Comparison of ENCODE assay signal across 8 cellular contexts in the genomic region with DNA sequence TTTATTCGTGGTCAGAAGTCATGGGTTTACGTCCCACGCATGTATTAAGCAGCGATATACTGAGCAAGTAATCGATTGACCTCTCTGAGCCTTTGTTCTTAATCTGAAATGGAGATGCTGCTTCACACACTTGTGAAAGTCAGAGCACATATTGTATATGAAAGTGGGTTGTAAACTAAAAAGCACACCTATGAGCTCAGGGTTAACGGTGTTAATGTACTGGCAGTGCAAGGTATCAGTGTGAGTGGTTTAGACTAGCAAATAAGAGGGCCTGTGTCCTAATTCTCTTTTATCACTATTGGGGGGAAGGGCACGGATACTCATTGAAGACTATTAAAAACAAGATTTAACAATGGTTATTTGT. TPM values are rescaled to one million over a fixed set of nuclear protein-coding genes. Genes with fewer than 3 reads are reported as not detected.
DNase-seq lines count a peak whose midpoint lies in the region; ATAC-seq and TF ChIP-seq lines count a peak whose summit lies in the region.

No MANE protein-coding gene starts in this region.

- intact Hi-C loops in activated naive CD4-positive, alpha-beta T cell treated with anti-CD3 and anti-CD28 coated beads for 36 hours (cut with micrococcal nuclease) = loop anchor here (5.0 kb wide), 1 partner anchor 371 kb away; no protein-coding TSS in a partner anchor
- intact Hi-C loops in activated CD8-positive, alpha-beta T cell treated with anti-CD3 and anti-CD28 coated beads for 36 hours (cut with micrococcal nuclease) = no loop called here

- H3K9me3 ChIP-seq in iPS-18a (ENCODE audit: control insufficient read depth, low read depth, low read length) (no peaks in the 10 kb centered on the region), subcutaneous abdominal adipose tissue (ENCODE audit: control insufficient read depth in 5 of 5, low read length in 5 of 5) (no peaks in the 10 kb centered on the region)

- H3K4me1 ChIP-seq in iPS-18a (ENCODE audit: control insufficient read depth, low read depth, low read length) (peaks cover 6% of the 10 kb centered on the region), subcutaneous abdominal adipose tissue (ENCODE audit: control insufficient read depth in 5 of 5, insufficient read depth in 5 of 5, low read length in 5 of 5) (peaks cover 0 to 14% (median 10%) of the 10 kb centered on the region in 5 donors)

- peak; percentile 18 for ATAC-seq in HG03064 (IDR thresholded peaks at IDR 0.05; ENCODE audit: low read depth, unreplicated experiment)
- ATAC-seq in activated CD8-positive, alpha-beta T cell treated with anti-CD3 and anti-CD28 coated beads for 36 hours = peak; percentile 12

- H3K4me3 Mint-ChIP-seq in activated naive CD4-positive, alpha-beta T cell treated with anti-CD3 and anti-CD28 coated beads for 36 hours = peak overlapping the region; percentile 95
- H3K4me3 Mint-ChIP-seq in activated CD8-positive, alpha-beta T cell treated with anti-CD3 and anti-CD28 coated beads for 36 hours = peak overlapping the region; percentile 84

- POLR2A ChIA-PET in activated CD8-positive, alpha-beta T cell treated with anti-CD3 and anti-CD28 coated beads for 36 hours (lab: Charles Lee) = interaction anchor here (0.6 to 2.6 kb wide), 3 partner anchors 23 to 48 kb away, joined by 3 to 15 read pairs (median 4); a partner anchor contains a TSS

- DNase-seq in activated naive CD4-positive, alpha-beta T cell treated with anti-CD3 and anti-CD28 coated beads for 36 hours = no peak
- no peak for DNase-seq in activated naive CD4-positive, alpha-beta T cell (lab: John Stamatoyannopoulos, UW)
- no peak for DNase-seq in activated CD8-positive, alpha-beta T cell treated with anti-CD3 and anti-CD28 coated beads for 36 hours
- DNase-seq in NCI-H1694 treated with DMSO at 0.1 percent for 48 hours (lab: John Stamatoyannopoulos, UW) (no peak), GM13976 (ENCODE audit: low spot score) (no peak)

- no peak for TF ChIP-seq CTCF in activated CD8-positive, alpha-beta T cell treated with anti-CD3 and anti-CD28 coated beads for 36 hours (IDR thresholded peaks at IDR 0.05)
- no peak for TF ChIP-seq CTCF in GM13976 (IDR thresholded peaks at IDR 0.05; ENCODE audit: borderline replicate concordance, control extremely low read depth, extremely low read depth, insufficient read depth, missing control alignments)

- H3K4me1 Mint-ChIP-seq in activated naive CD4-positive, alpha-beta T cell treated with anti-CD3 and anti-CD28 coated beads for 36 hours (ENCODE audit: low read depth) = peaks cover 32% of the 10 kb centered on the region
- H3K4me1 Mint-ChIP-seq in activated CD8-positive, alpha-beta T cell treated with anti-CD3 and anti-CD28 coated beads for 36 hours (ENCODE audit: low read depth) = peaks cover 27% of the 10 kb centered on the region

- no peaks in the 10 kb centered on the region for H3K9me3 Mint-ChIP-seq in activated naive CD4-positive, alpha-beta T cell treated with anti-CD3 and anti-CD28 coated beads for 36 hours
- H3K9me3 Mint-ChIP-seq in activated CD8-positive, alpha-beta T cell treated with anti-CD3 and anti-CD28 coated beads for 36 hours = no peaks in the 10 kb centered on the region

- peak overlapping the region; percentile 91 for H3K27ac Mint-ChIP-seq in activated naive CD4-positive, alpha-beta T cell treated with anti-CD3 and anti-CD28 coated beads for 36 hours
- peak overlapping the region; percentile 87 for H3K27ac Mint-ChIP-seq in activated CD8-positive, alpha-beta T cell treated with anti-CD3 and anti-CD28 coated beads for 36 hours

- peaks cover 12% of the 10 kb centered on the region for H3K36me3 Mint-ChIP-seq in activated naive CD4-positive, alpha-beta T cell treated with anti-CD3 and anti-CD28 coated beads for 36 hours (ENCODE audit: low read depth)
- H3K36me3 Mint-ChIP-seq in activated CD8-positive, alpha-beta T cell treated with anti-CD3 and anti-CD28 coated beads for 36 hours (ENCODE audit: low read depth) = peaks cover 19% of the 10 kb centered on the region

- in situ Hi-C loops in GM13976 (cut with MboI; ENCODE audit: low sequenced_read_pairs, unreplicated experiment) = no loop called here

- H3K4me3 ChIP-seq in iPS-18a (ENCODE audit: low read length) = peak overlapping the region; percentile 100
- peak overlapping the region; percentile 95 to 100 (median 99) for H3K4me3 ChIP-seq in subcutaneous abdominal adipose tissue (ENCODE audit: low read depth in 1 of 5, low read length in 5 of 5)

- CTCF ChIA-PET in activated naive CD4-positive, alpha-beta T cell treated with anti-CD3 and anti-CD28 coated beads for 36 hours (lab: Charles Lee) = interaction anchor here (0.6 to 1.6 kb wide), 11 partner anchors 9 to 912 kb away, joined by 3 to 7 read pairs (median 4); a partner anchor contains a TSS
- CTCF ChIA-PET in activated CD8-positive, alpha-beta T cell treated with anti-CD3 and anti-CD28 coated beads for 36 hours (lab: Charles Lee) = interaction anchor here (0.6 to 3.8 kb wide), 9 partner anchors 9 to 634 kb away, joined by 3 to 17 read pairs (median 3); no protein-coding TSS in a partner anchor

- H3K36me3 ChIP-seq in iPS-18a (ENCODE audit: control insufficient read depth, low read depth, low read length) (peaks cover 23% of the 10 kb centered on the region), subcutaneous abdominal adipose tissue (ENCODE audit: control insufficient read depth in 5 of 5, insufficient read depth in 5 of 5, low read length in 5 of 5) (peaks cover 0 to 10% (median 6%) of the 10 kb centered on the region in 5 donors)

- H3K27ac ChIP-seq in iPS-18a (ENCODE audit: low read length) (peak overlapping the region; percentile 98), subcutaneous abdominal adipose tissue (ENCODE audit: low read depth, low read length) (peak overlapping the region; percentile 87)

- H3K27me3 ChIP-seq in iPS-18a (ENCODE audit: control insufficient read depth, insufficient read depth, low read length) (no peaks in the 10 kb centered on the region), subcutaneous abdominal adipose tissue (ENCODE audit: control insufficient read depth in 5 of 5, insufficient read depth in 4 of 5, low read length in 5 of 5) (no peaks in the 10 kb centered on the region)

- no peaks in the 10 kb centered on the region for H3K27me3 Mint-ChIP-seq in activated naive CD4-positive, alpha-beta T cell treated with anti-CD3 and anti-CD28 coated beads for 36 hours (ENCODE audit: low read depth)
- H3K27me3 Mint-ChIP-seq in activated CD8-positive, alpha-beta T cell treated with anti-CD3 and anti-CD28 coated beads for 36 hours = no peaks in the 10 kb centered on the region

- H3K9ac ChIP-seq in iPS-18a (ENCODE audit: low read length) = peak overlapping the region; percentile 99
- H3K9ac ChIP-seq in subcutaneous abdominal adipose tissue (ENCODE audit: low read length in 5 of 5) = peak overlapping the region; percentile 83 to 94 (median 85)

RNA-seq across cellular contexts. Expression of a gene that starts 0.7 kb away (rescaled TPM):
- total RNA-seq in activated naive CD4-positive, alpha-beta T cell treated with anti-CD3 and anti-CD28 coated beads for 36 hours = 10 to 100 TPM; 93.8 to 95.8 TPM
- total RNA-seq in activated CD8-positive, alpha-beta T cell treated with anti-CD3 and anti-CD28 coated beads for 36 hours = 10 to 100 TPM; 85.6 to 87.6 TPM

RNA-seq across cellular contexts. Expression of a gene that starts 26.2 kb away (rescaled TPM):
- 100 to 1,000 TPM; 143 TPM for total RNA-seq in activated naive CD4-positive, alpha-beta T cell treated with anti-CD3 and anti-CD28 coated beads for 36 hours
- total RNA-seq in activated CD8-positive, alpha-beta T cell treated with anti-CD3 and anti-CD28 coated beads for 36 hours = 100 to 1,000 TPM; 186 to 192 TPM
